Comparison of ENCODE assay signal across 12 cellular contexts in the genomic region with DNA sequence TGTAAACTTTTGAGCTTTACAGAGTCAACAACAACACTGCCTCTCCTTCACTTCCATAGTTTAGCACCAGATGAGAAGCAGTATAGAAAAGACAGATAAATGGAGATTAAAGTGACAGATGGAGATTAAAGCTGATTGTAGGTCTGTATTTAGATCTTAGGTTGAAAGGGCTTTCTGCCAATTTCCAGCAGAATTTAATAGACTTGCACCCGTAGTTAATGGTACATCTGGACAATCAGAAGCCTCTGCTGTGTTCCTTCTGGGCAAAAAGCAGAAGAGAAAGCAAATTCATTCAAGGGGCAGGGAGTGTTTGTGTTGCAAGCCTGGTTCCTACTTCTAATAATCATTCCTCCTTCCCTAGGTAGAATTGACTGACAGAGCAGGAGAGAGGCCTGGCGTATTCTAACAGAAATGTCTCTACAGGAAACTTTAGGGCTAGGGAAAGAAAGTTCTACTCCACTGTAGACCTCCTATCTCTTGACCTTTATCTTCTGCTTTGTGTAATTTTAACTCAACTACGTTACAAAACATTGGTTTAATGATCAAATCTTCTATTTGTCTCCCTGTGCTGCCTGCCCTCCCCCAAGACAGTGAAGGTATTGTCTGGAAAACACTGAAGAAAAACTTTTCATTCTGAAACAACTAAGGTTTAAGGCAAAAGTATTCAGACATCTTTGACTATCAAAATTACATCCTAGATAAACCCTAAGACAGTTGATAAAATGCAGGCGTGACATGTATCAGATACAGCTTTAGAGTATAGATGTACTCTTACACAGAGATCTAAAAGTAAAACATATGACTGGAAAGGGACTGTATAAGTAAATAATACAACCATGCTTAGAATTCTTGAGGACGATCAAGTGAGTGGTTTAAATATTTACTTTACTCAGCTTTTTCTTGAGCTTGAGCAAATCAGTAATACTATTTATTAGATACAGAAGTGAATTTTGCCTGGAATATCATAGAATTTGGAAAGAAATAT. TPM values are rescaled to one million over a fixed set of nuclear protein-coding genes. Genes with fewer than 3 reads are reported as not detected.
DNase-seq lines count a peak whose midpoint lies in the region; ATAC-seq and TF ChIP-seq lines count a peak whose summit lies in the region.
"Had no signal": no experiment of that assay in that cellular context is flagged by ENCODE, and none has a peak within 500 bp of the region (broad histone marks: within the 10 kb centered on the region; RNA-seq: fewer than 3 reads in every experiment).

No MANE protein-coding gene starts in this region.

- ATAC-seq in left cardiac atrium = no peak
- peak; percentile 57 for ATAC-seq in upper lobe of right lung
- ATAC-seq in GM19023 (IDR thresholded peaks at IDR 0.05; ENCODE audit: unreplicated experiment) = no peak
- ATAC-seq in GM18907 (IDR thresholded peaks at IDR 0.05; ENCODE audit: unreplicated experiment) = no peak
- ATAC-seq: activated naive CD4-positive, alpha-beta T cell treated with anti-CD3 and anti-CD28 coated beads, Interleukin-2, amount 50 U/mL, for 72 hours had no signal

- H3K9me3 ChIP-seq in cardiac muscle cell (ENCODE audit: low read depth) (no peaks in the 10 kb centered on the region), upper lobe of right lung (no peaks in the 10 kb centered on the region), vagina (no peaks in the 10 kb centered on the region)

- H3K27me3 ChIP-seq in cardiac muscle cell (no peaks in the 10 kb centered on the region), upper lobe of right lung (no peaks in the 10 kb centered on the region), vagina (no peaks in the 10 kb centered on the region)

- H3K27ac ChIP-seq in cardiac muscle cell (peak overlapping the region; percentile 79), upper lobe of right lung (peak overlapping the region; percentile 6), vagina (no peak overlapping the region)

- DNase-seq in cardiac muscle cell (ENCODE audit: low read depth in 1 of 2, low spot score in 1 of 2) = peak; percentile 16 to 28
- no peak for DNase-seq in left cardiac atrium
- peak; percentile 9 to 32 for DNase-seq in NOMO-1 (lab: John Stamatoyannopoulos, UW; ENCODE audit: unreplicated experiment in 2 of 2)
- peak; percentile 27 for DNase-seq in epithelial cell of proximal tubule (ENCODE audit: low read depth)
- DNase-seq in upper lobe of right lung = no peak
- DNase-seq in vagina (ENCODE audit: extremely low spot score in 2 of 2) = no peak
- DNase-seq: cortex of kidney, DMS79 had no signal

- no peak for TF ChIP-seq POLR2A in vagina (IDR thresholded peaks at IDR 0.05)

- H3K4me1 ChIP-seq in cardiac muscle cell (ENCODE audit: low read depth) (peaks cover 12% of the 10 kb centered on the region), upper lobe of right lung (no peaks in the 10 kb centered on the region), vagina (no peaks in the 10 kb centered on the region)

- TF ChIP-seq CTCF in cardiac muscle cell (IDR thresholded peaks at IDR 0.05; ENCODE audit: low read depth, low read length) (no peak), epithelial cell of proximal tubule (conservative IDR thresholded peaks at IDR 0.05; ENCODE audit: low read depth, low read length) (no peak), upper lobe of right lung (IDR thresholded peaks at IDR 0.05) (no peak), vagina (IDR thresholded peaks at IDR 0.05) (no peak)

- intact Hi-C loops in left cardiac atrium (cut with DNase I) = no loop called here
- intact Hi-C loops in upper lobe of right lung (cut with DNase I) = no loop called here
- intact Hi-C loops in vagina (cut with DNase I) = no loop called here

- no peaks in the 10 kb centered on the region for H3K36me3 ChIP-seq in cardiac muscle cell
- H3K36me3 ChIP-seq in upper lobe of right lung = no peaks in the 10 kb centered on the region
- H3K36me3 ChIP-seq in vagina = no peaks in the 10 kb centered on the region

- no peak overlapping the region for H3K4me3 ChIP-seq in cardiac muscle cell
- H3K4me3 ChIP-seq in epithelial cell of proximal tubule (ENCODE audit: low read depth, low read length) = peak overlapping the region; percentile 6
- no peak overlapping the region for H3K4me3 ChIP-seq in upper lobe of right lung
- no peak overlapping the region for H3K4me3 ChIP-seq in vagina
- H3K4me3 ChIP-seq: GM12878 had no signal

RNA-seq across cellular contexts. Expression of a gene that starts 44.5 kb away (rescaled TPM):
- total RNA-seq in cardiac muscle cell (31.4 and 43.3 TPM in 2 replicates), left cardiac atrium (1 to 10 TPM; 2.8 to 5.4 TPM), epithelial cell of proximal tubule (10.2 and 18.7 TPM in 2 replicates), upper lobe of right lung (8.4 TPM), vagina (13.8 TPM)
- 13.3 and 14.4 TPM in 2 replicates for polyA plus RNA-seq in cardiac muscle cell
- total RNA-seq: activated naive CD4-positive, alpha-beta T cell treated with anti-CD3 and anti-CD28 coated beads, Interleukin-2, amount 50 U/mL, for 72 hours; GM12878 had no signal

Comparison
In these comparisons a context has a peak if more than half of its experiments do, and no peak if none do; other contexts are left out.
1. DNase-seq: peak in cardiac muscle cell (2 of 2), NOMO-1 (2 of 2) and epithelial cell of proximal tubule (single experiment); none in left cardiac atrium (single experiment), upper lobe of right lung (single experiment) and vagina (0 of 2).